In the genomic region with DNA sequence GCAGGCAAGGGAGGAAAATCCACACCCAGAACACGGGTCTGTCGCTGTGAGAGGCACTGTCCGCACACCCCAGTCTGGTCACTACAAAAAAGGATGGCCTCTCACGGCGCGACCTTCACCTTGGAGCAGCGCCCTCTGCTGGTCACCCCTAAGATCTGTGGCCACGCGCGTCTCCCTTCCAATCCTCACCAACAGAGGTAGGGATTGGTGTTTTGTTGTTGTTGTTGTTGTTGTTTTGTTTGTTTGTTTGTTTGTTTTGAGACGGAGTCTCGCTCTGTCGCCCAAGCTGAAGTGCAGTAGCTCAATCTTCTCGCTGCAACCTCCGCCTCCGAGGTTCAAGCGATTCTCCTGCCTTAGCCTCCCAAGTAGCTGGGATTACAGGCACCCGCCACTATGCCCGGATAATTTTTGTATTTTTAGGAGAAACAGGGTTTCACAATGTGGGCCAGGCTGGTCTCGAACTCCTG, we compare ENCODE assay signal across 1 cellular context.
A peak's percentile ranks its signal among the peaks of the same experiment; 100 is the strongest.
TF ChIP-seq lines count a peak whose summit lies in the region.

No MANE protein-coding gene starts in this region.

TF ChIP-seq in GM12878, 131 proteins besides CTCF, POLR2A, EP300 and RAD21 (continued from another document):
- peak; percentile 91 for TF ChIP-seq HDGF (IDR thresholded peaks at IDR 0.05)
- TF ChIP-seq SMC3 (IDR thresholded peaks at IDR 0.05; ENCODE audit: borderline replicate concordance, low read length): peak; percentile 33; the same call in 1 of the 2 replicates
- TF ChIP-seq YY1 (IDR thresholded peaks at IDR 0.05; ENCODE audit: low read depth, low read length): peak; percentile 54; the same call in 1 of the 2 replicates
- 0 out of 2 replicates have a peak, but pooled peaks have one; percentile 14 for TF ChIP-seq FOXK2 (IDR thresholded peaks at IDR 0.05)
- TF ChIP-seq NR2F1 (conservative IDR thresholded peaks at IDR 0.05): peak; percentile 71
- TF ChIP-seq RUNX3 (IDR thresholded peaks at IDR 0.05; ENCODE audit: low read length): peak; percentile 6; the same call in 1 of the 2 replicates
TF ChIP-seq in GM12878: peak in this region for 6.
